In the genomic region with DNA sequence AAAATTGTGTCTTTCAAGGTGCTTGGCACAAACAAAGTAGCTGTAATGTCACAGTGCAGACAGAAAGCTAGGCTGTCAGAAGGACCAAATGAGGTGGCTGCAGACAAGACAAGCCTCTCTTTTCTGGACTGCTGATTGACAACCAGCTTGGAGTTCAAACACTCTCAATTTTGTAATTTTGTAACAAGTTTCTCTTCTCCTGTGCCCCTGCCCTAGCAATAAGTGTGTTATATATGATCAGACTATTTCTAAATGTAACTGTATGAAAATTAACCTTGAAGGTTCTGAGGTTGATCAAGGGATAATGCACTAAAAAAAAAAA, we compare ENCODE assay signal across 14 cellular contexts.
"Had no signal": no experiment of that assay in that cellular context is flagged by ENCODE, and none has a peak within 500 bp of the region (broad histone marks: within the 10 kb centered on the region; RNA-seq: fewer than 3 reads in every experiment).

No MANE protein-coding gene starts in this region.

- H3K9me3 ChIP-seq: colonic mucosa, gastrocnemius medialis, heart left ventricle, left ventricle myocardium inferior had no signal

- H3K36me3 ChIP-seq: colonic mucosa, gastrocnemius medialis, heart left ventricle, left ventricle myocardium inferior had no signal

- H3K4me1 ChIP-seq: colonic mucosa, left ventricle myocardium inferior had no signal

- H3K4me3 ChIP-seq: colonic mucosa, gastrocnemius medialis, heart left ventricle, left ventricle myocardium inferior had no signal

- DNase-seq: activated CD4-positive, alpha-beta memory T cell treated with anti-CD3 and anti-CD28 coated beads, Interleukin-2, amount 10 ng/mL, durations not matched to agents 7 days and 5 days; activated CD4-positive, CD25-positive, alpha-beta regulatory T cell; activated CD8-positive, alpha-beta memory T cell treated with anti-CD3 and anti-CD28 coated beads, Interleukin-2, amount 10 ng/mL, durations not matched to agents 7 days and 5 days; activated naive CD4-positive, alpha-beta T cell treated with Interleukin-2 at 50 U/mL for 16 hours; activated naive CD8-positive, alpha-beta T cell treated with anti-CD3 and anti-CD28 coated beads, Interleukin-2, amount 10 ng/mL, durations not matched to agents 7 days and 5 days; activated T-cell treated with anti-CD3 and anti-CD28 coated beads, Interleukin-2, amount 50 U/mL, for 1 hour; amygdala; caudate nucleus; gastrocnemius medialis; heart left ventricle; left ventricle myocardium inferior; nephron progenitor cell; occipital lobe had no signal

- H3K27me3 ChIP-seq: colonic mucosa, gastrocnemius medialis had no signal

- ATAC-seq: activated CD8-positive, alpha-beta memory T cell treated with anti-CD3 and anti-CD28 coated beads, Interleukin-2, amount 10 ng/mL, durations not matched to agents 7 days and 5 days; heart left ventricle had no signal

- H3K27ac ChIP-seq: colonic mucosa, gastrocnemius medialis, heart left ventricle, left ventricle myocardium inferior had no signal
